8 cellular contexts compared by ENCODE assay signal in genomic region chr5:5405441-5405840, GRCh38.
"Had no signal": no experiment of that assay in that cellular context is flagged by ENCODE, and none has a peak within 500 bp of the region (broad histone marks: within the 10 kb centered on the region; RNA-seq: fewer than 3 reads in every experiment).

No MANE protein-coding gene starts in this region.

- ATAC-seq: GM12878 had no signal

- DNase-seq: GDM1, GF-D8 had no signal

- FAIRE-seq: G401.6, GM12878, GM12891, GM12892, GM18507, GM19239 had no signal

- H3K4me3 ChIP-seq: GM12878 had no signal
